ENCODE assay signal across 1 cellular context in the genomic region with DNA sequence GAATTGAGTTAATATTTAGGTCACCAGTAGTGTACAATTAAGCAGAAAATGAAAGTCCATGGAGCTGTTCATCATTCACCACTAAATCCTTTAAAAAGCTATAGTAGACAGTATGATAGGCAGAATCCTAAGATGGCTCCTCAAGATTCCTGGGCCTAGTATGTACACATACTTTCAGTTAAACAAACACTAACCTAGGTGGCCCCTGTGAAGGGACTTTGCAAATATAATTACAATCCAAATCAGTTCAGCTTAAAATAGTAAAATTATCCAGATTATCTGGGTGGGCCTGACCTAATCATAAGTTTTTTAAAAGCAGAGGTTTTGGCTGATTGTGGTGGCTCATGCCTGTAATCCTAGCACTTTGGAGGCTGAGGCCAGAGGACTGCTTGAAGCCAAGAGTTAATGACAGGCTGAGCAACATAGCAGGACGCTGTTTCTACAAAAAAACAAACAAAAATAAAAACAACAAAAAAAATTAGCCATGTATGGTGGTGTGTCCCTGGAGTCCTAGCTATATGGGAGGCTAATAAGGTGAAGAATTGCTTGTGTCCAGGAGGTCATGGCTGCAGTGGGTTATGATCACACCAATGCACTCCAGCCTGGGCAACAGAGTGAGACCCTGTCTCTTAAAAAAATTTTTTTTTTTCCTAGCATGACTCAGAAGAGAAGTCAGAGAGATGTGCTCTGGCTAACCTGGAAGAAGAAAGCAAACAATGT.
TF ChIP-seq lines count a peak whose summit lies in the region.

No MANE protein-coding gene starts in this region.

TF ChIP-seq in K562, 482 proteins besides CTCF, POLR2A, EP300 and RAD21:
- TF ChIP-seq SREBF1 (IDR thresholded peaks at IDR 0.05; ENCODE audit: borderline replicate concordance, low read depth, low read length) (no peak), TAF9B (IDR thresholded peaks at IDR 0.05; ENCODE audit: partially characterized antibody) (no peak), NFXL1 (CRISPR knock-in tag; IDR thresholded peaks at IDR 0.05) (no peak), SMAD3 (CRISPR knock-in tag; conservative IDR thresholded peaks at IDR 0.05) (no peak), MAZ (CRISPR knock-in tag; conservative IDR thresholded peaks at IDR 0.05 in 1 of 2, IDR thresholded peaks at IDR 0.05 in 1 of 2) (no peak), ZNF239 (CRISPR knock-in tag; IDR thresholded peaks at IDR 0.05) (no peak), ZHX1 (conservative IDR thresholded peaks at IDR 0.05; ENCODE audit: low read length) (no peak), SFPQ (IDR thresholded peaks at IDR 0.05; ENCODE audit: low read depth, low read length) (no peak), BRD4 (IDR thresholded peaks at IDR 0.05) (no peak), ZNF398 (CRISPR knock-in tag; IDR thresholded peaks at IDR 0.05) (no peak), SUPT5H (IDR thresholded peaks at IDR 0.05) (no peak), ZNF318 (IDR thresholded peaks at IDR 0.05; ENCODE audit: borderline replicate concordance in 1 of 2, low read depth in 1 of 2) (no peak), ZNF134 (CRISPR knock-in tag; conservative IDR thresholded peaks at IDR 0.05) (0 out of 2 replicates have a peak, but pooled peaks have one; percentile 61), HMG20A (CRISPR knock-in tag; conservative IDR thresholded peaks at IDR 0.05) (no peak), ZNF507 (tag; conservative IDR thresholded peaks at IDR 0.05) (no peak), ZNF121 (CRISPR knock-in tag; conservative IDR thresholded peaks at IDR 0.05) (peak; percentile 32; the same call in 1 of the 2 replicates), ZNF174 (CRISPR knock-in tag; IDR thresholded peaks at IDR 0.05) (no peak)
